Comparison of ENCODE assay signal across 8 cellular contexts in the genomic region with DNA sequence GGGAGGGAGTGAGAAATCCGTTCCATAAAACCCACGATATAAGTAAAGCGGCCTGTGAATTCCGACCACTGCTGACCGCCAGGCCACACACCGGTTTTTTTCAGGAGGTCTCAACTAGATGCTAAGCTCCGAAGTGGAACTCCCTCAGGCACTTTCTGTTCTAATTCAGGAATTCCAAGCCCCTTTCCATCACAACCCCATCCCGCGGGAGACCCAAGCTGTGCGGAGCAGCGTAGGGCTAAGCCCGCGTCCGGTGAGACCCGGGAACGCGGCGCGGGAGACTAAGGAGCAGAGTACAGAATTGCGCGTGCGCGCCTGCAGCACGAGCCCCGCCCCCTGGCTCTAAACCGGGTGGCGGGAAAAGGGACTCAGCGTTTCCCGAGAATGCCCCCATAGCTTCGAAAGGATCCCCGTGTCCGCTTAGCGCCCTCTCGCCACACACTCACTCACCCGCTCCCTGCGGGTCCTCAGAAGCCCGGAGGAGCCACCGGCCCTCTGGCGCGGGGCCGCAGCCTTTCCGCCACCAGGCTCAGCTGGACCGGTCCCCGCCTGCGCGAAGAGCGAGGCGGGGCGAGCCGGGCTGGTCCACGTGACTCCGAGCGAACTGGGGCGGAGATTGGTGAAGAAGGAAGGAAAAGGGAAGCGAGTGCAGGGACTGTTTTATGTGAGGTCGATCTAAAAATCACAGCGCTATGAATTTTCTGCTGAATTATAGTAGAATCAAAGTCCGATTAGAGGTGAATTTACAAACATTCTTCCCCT.
DNase-seq lines count a peak whose midpoint lies in the region; ATAC-seq and TF ChIP-seq lines count a peak whose summit lies in the region.

TSS of gene TIMELESS (minus strand) at position 567 of the 762 bp plus-strand sequence. CDS start 15,256 bp downstream, outside the sequence.

- DNase-seq in AG08396 (ENCODE audit: low spot score) = peak; percentile 96
- peak; percentile 80 for DNase-seq in NCI-H345 treated with DMSO at 0.1 percent for 48 hours (lab: John Stamatoyannopoulos, UW; ENCODE audit: unreplicated experiment)
- DNase-seq in cerebellar nuclear complex (lab: John Stamatoyannopoulos, UW) = peak; percentile 57 to 66
- DNase-seq in islet precursor cell = peak; percentile 97
- peak; percentile 72 to 84 (median 75) for DNase-seq in stimulated activated CD4-positive, alpha-beta T cell treated with anti-CD3 and anti-CD28 coated beads, Interleukin-12 subunit alpha, Interleukin-12 subunit beta, amount 100 ng/mL, for 48 hours (ENCODE audit: low read depth in 2 of 3, low spot score in 1 of 3)

- TF ChIP-seq POLR2A in GM18951 (IDR thresholded peaks at IDR 0.05; ENCODE audit: extremely low read depth, insufficient read depth, insufficient read length) = peak; percentile 89

- ATAC-seq in HG03196 (IDR thresholded peaks at IDR 0.05; ENCODE audit: unreplicated experiment) = peak; percentile 93
- peak; percentile 97 to 98 for ATAC-seq in activated CD4-positive, CD25-positive, alpha-beta regulatory T cell treated with anti-CD3 and anti-CD28 coated beads, Interleukin-2, amount 50 U/mL, for 24 hours

- in situ Hi-C loops in GM18951 (cut with MboI; ENCODE audit: low sequenced_read_pairs, unreplicated experiment) = no loop called here

Comparison
In these comparisons a context has a peak if more than half of its experiments do, and no peak if none do; other contexts are left out.
1. Peak in every context shown above with its lines: DNase-seq and ATAC-seq.